1 cellular context compared by ENCODE assay signal in the genomic region with DNA sequence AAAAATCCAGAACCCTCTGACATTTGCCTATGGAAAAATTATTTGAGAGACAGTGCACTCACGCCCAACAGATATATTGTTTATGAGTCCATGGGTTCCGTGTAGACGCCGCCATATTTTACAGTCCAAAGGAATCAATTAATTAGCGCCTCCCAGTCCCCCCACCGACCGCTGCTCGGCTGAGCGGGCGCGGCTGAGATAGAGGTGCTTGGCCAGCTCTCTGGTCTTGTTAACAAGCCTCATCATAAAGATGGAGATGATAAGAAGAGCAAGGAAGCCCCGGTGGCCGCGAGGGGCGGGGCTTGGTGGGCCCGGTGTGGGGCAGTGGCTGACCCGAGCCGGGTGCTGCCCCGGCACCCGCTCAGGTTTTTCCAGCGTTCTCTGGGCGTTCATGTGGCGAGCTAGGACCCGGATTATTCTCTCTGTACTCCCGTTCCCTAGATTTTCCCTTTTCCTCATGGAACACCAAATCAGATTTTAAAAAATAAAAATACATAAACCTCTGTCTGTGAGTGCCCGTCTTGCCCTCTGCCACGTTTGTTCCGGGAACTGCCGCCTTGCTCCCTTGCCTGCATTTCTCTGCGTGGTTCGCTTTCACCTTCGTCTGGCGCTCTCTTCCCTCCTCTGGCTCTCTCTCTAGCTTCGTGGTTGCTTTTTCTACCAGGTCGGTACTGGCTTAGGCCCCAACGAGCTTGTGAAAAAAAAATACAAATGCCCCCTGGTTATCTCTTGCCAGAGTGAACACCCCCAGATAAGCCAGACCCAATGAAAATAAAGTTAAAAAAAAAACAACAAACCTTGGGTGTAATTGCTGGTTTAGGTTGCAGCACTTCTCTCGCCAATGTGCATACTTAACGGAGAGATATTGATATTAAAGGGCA.
TF ChIP-seq lines count a peak whose summit lies in the region.

No MANE protein-coding gene starts in this region.

TF ChIP-seq in H1, 55 proteins besides CTCF, POLR2A, EP300 and RAD21:
- TF ChIP-seq, protein P1, sequence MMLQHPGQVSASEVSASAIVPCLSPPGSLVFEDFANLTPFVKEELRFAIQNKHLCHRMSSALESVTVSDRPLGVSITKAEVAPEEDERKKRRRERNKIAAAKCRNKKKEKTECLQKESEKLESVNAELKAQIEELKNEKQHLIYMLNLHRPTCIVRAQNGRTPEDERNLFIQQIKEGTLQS (IDR thresholded peaks at IDR 0.05; ENCODE audit: insufficient read depth, low read depth, low read length): no peak
- TF ChIP-seq BRCA1 (IDR thresholded peaks at IDR 0.05; ENCODE audit: low read depth, low read length): no peak
- no peak for TF ChIP-seq SP4 (IDR thresholded peaks at IDR 0.05; ENCODE audit: low read length)
- TF ChIP-seq CBX8 (IDR thresholded peaks at IDR 0.05; ENCODE audit: borderline replicate concordance, low read depth, low read length): peak; percentile 88; the same call in 1 of the 2 replicates
- no peak for TF ChIP-seq ZNF274 (IDR thresholded peaks at IDR 0.05; ENCODE audit: borderline replicate concordance, extremely low read depth, low read length)
- peak; percentile 90 for TF ChIP-seq EZH2 (IDR thresholded peaks at IDR 0.05; ENCODE audit: low read depth, low read length, severe bottlenecking)
- TF ChIP-seq, protein P2, sequence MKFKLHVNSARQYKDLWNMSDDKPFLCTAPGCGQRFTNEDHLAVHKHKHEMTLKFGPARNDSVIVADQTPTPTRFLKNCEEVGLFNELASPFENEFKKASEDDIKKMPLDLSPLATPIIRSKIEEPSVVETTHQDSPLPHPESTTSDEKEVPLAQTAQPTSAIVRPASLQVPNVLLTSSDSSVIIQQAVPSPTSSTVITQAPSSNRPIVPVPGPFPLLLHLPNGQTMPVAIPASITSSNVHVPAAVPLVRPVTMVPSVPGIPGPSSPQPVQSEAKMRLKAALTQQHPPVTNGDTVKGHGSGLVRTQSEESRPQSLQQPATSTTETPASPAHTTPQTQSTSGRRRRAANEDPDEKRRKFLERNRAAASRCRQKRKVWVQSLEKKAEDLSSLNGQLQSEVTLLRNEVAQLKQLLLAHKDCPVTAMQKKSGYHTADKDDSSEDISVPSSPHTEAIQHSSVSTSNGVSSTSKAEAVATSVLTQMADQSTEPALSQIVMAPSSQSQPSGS (IDR thresholded peaks at IDR 0.05; ENCODE audit: low read length): no peak
- TF ChIP-seq SUZ12 (IDR thresholded peaks at IDR 0.05; ENCODE audit: low read length): peak; percentile 91
- no peak for TF ChIP-seq JUN (IDR thresholded peaks at IDR 0.05; ENCODE audit: low read depth, low read length)
- TF ChIP-seq ASH2L (IDR thresholded peaks at IDR 0.05; ENCODE audit: low read length): no peak
- no peak for TF ChIP-seq HDAC2 (IDR thresholded peaks at IDR 0.05; ENCODE audit: borderline replicate concordance in 1 of 2, low read depth in 2 of 2, low read length in 2 of 2)
- no peak for TF ChIP-seq SRF (IDR thresholded peaks at IDR 0.05; ENCODE audit: low read depth, low read length)
- no peak for TF ChIP-seq TBP (IDR thresholded peaks at IDR 0.05; ENCODE audit: low read depth, low read length)
- no peak for TF ChIP-seq TEAD4 (IDR thresholded peaks at IDR 0.05; ENCODE audit: low read depth, low read length)
- TF ChIP-seq SP1 (IDR thresholded peaks at IDR 0.05; ENCODE audit: low read depth, low read length): no peak
- TF ChIP-seq RNF2 (IDR thresholded peaks at IDR 0.05; ENCODE audit: borderline replicate concordance, low read depth, low read length, missing control alignments, poor library complexity, severe bottlenecking): peak; percentile 88
